In genomic region chr15:40845511-40846284, GRCh38 we compare ENCODE assay signal across 1 cellular context.
TF ChIP-seq lines count a peak whose summit lies in the region.

No MANE protein-coding gene starts in this region.

TF ChIP-seq in WTC11, 78 proteins besides CTCF, POLR2A, EP300 and RAD21 (continued from another document):
- TF ChIP-seq CREB1 (CRISPR knock-in tag; IDR thresholded peaks at IDR 0.05) (no peak), ZNF396 (CRISPR knock-in tag; IDR thresholded peaks at IDR 0.05; ENCODE audit: borderline replicate concordance) (no peak), ZNF671 (CRISPR knock-in tag; IDR thresholded peaks at IDR 0.05) (no peak), AFF4 (CRISPR knock-in tag; IDR thresholded peaks at IDR 0.05; ENCODE audit: borderline replicate concordance) (no peak), MXD4 (CRISPR knock-in tag; IDR thresholded peaks at IDR 0.05; ENCODE audit: borderline replicate concordance) (no peak), E2F4 (CRISPR knock-in tag; IDR thresholded peaks at IDR 0.05; ENCODE audit: borderline replicate concordance, low read depth) (no peak)
- TF ChIP-seq, protein P1, sequence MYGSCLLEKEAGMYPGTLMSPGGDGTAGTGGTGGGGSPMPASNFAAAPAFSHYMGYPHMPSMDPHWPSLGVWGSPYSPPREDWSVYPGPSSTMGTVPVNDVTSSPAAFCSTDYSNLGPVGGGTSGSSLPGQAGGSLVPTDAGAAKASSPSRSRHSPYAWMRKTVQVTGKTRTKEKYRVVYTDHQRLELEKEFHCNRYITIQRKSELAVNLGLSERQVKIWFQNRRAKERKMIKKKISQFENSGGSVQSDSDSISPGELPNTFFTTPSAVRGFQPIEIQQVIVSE (CRISPR knock-in tag; IDR thresholded peaks at IDR 0.05; ENCODE audit: borderline replicate concordance), result no peak
- TF ChIP-seq, protein P2, sequence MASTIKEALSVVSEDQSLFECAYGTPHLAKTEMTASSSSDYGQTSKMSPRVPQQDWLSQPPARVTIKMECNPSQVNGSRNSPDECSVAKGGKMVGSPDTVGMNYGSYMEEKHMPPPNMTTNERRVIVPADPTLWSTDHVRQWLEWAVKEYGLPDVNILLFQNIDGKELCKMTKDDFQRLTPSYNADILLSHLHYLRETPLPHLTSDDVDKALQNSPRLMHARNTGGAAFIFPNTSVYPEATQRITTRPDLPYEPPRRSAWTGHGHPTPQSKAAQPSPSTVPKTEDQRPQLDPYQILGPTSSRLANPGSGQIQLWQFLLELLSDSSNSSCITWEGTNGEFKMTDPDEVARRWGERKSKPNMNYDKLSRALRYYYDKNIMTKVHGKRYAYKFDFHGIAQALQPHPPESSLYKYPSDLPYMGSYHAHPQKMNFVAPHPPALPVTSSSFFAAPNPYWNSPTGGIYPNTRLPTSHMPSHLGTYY (CRISPR knock-in tag; IDR thresholded peaks at IDR 0.05), result no peak
TF ChIP-seq in WTC11: peak in this region for 0.
